Comparison of ENCODE assay signal across 1 cellular context in the genomic region with DNA sequence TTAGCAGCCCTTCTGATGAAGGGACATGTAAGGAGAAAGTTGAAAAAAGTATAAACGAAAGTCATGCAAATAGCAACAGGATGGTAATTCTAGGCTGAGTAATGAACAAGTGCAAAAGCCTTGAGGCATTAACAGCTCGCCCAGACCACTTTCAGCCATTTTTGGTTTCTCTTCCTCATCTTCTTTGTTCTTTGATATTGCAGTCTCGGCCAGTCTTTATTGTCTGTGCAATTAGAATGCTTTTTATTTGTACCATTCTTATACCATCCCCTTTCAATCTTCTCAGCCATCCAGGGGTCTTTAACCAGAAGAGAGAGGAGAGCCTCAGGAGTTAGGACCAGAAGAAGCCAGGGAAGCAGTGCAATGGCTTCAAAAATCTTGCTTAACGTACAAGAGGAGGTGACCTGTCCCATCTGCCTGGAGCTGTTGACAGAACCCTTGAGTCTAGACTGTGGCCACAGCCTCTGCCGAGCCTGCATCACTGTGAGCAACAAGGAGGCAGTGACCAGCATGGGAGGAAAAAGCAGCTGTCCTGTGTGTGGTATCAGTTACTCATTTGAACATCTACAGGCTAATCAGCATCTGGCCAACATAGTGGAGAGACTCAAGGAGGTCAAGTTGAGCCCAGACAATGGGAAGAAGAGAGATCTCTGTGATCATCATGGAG.
TF ChIP-seq lines count a peak whose summit lies in the region.

No MANE protein-coding gene starts in this region.

TF ChIP-seq in HepG2, 621 proteins besides CTCF, POLR2A, EP300 and RAD21 (continues in another document):
- TF ChIP-seq ZNF264 (CRISPR knock-in tag; IDR thresholded peaks at IDR 0.05) (no peak), LBX2 (CRISPR knock-in tag; IDR thresholded peaks at IDR 0.05; ENCODE audit: borderline replicate concordance) (no peak), THAP8 (CRISPR knock-in tag; IDR thresholded peaks at IDR 0.05; ENCODE audit: borderline replicate concordance) (no peak), LRRFIP1 (CRISPR knock-in tag; conservative IDR thresholded peaks at IDR 0.05) (no peak), AGO2 (optimal IDR thresholded peaks at IDR 0.05; ENCODE audit: low read depth, low read length) (no peak), DZIP1 (CRISPR knock-in tag; IDR thresholded peaks at IDR 0.05) (no peak), PITX1 (CRISPR knock-in tag; IDR thresholded peaks at IDR 0.05) (no peak), DBP (CRISPR knock-in tag; IDR thresholded peaks at IDR 0.05; ENCODE audit: not compliant biosample characterization) (no peak), GLI4 (CRISPR knock-in tag; IDR thresholded peaks at IDR 0.05; ENCODE audit: borderline replicate concordance) (no peak), E2F1 (CRISPR knock-in tag; IDR thresholded peaks at IDR 0.05) (no peak), ZNF441 (CRISPR knock-in tag; IDR thresholded peaks at IDR 0.05; ENCODE audit: borderline replicate concordance) (no peak), ZNF275 (CRISPR knock-in tag; IDR thresholded peaks at IDR 0.05; ENCODE audit: borderline replicate concordance) (no peak), HMGXB3 (CRISPR knock-in tag; IDR thresholded peaks at IDR 0.05; ENCODE audit: borderline replicate concordance) (no peak), ZNF350 (CRISPR knock-in tag; IDR thresholded peaks at IDR 0.05; ENCODE audit: borderline replicate concordance, low read depth) (no peak), ATF1 (CRISPR knock-in tag; IDR thresholded peaks at IDR 0.05) (no peak), PRPF4 (IDR thresholded peaks at IDR 0.05; ENCODE audit: low read depth, low read length, poor library complexity, severe bottlenecking) (no peak), IRX3 (CRISPR knock-in tag; IDR thresholded peaks at IDR 0.05; ENCODE audit: borderline replicate concordance, low read depth) (no peak)
- TF ChIP-seq, protein P1, sequence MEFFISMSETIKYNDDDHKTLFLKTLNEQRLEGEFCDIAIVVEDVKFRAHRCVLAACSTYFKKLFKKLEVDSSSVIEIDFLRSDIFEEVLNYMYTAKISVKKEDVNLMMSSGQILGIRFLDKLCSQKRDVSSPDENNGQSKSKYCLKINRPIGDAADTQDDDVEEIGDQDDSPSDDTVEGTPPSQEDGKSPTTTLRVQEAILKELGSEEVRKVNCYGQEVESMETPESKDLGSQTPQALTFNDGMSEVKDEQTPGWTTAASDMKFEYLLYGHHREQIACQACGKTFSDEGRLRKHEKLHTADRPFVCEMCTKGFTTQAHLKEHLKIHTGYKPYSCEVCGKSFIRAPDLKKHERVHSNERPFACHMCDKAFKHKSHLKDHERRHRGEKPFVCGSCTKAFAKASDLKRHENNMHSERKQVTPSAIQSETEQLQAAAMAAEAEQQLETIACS (CRISPR knock-in tag; IDR thresholded peaks at IDR 0.05), result no peak
- TF ChIP-seq, protein P2, sequence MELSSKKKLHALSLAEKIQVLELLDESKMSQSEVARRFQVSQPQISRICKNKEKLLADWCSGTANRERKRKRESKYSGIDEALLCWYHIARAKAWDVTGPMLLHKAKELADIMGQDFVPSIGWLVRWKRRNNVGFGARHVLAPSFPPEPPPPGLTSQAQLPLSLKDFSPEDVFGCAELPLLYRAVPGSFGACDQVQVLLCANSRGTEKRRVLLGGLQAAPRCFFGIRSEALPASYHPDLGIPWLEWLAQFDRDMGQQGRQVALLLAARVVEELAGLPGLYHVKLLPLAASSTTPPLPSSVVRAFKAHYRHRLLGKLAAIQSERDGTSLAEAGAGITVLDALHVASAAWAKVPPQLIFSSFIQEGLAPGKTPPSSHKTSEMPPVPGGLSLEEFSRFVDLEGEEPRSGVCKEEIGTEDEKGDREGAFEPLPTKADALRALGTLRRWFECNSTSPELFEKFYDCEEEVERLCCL (CRISPR knock-in tag; IDR thresholded peaks at IDR 0.05; ENCODE audit: borderline replicate concordance), result no peak
